1 cellular context compared by ENCODE assay signal in genomic region chr22:23716811-23717801, GRCh38.
TF ChIP-seq lines count a peak whose summit lies in the region.

No MANE protein-coding gene starts in this region.

TF ChIP-seq in HEK293, 187 proteins besides CTCF, POLR2A, EP300 and RAD21 (continued from another document and continues in another):
- TF ChIP-seq ZNF518A (tag by site-specific recombination; conservative IDR thresholded peaks at IDR 0.05; ENCODE audit: low read depth) (peak; percentile 33), BCL11A (tag by site-specific recombination; IDR thresholded peaks at IDR 0.05; ENCODE audit: low read depth) (no peak; the same call in 1 of the 2 replicates), ZNF112 (tag by site-specific recombination; IDR thresholded peaks at IDR 0.05) (no peak), ZBTB26 (tag by site-specific recombination; optimal IDR thresholded peaks at IDR 0.05) (peak; percentile 79), ZNF621 (tag by site-specific recombination; IDR thresholded peaks at IDR 0.05) (no peak), KLF1 (tag by site-specific recombination; IDR thresholded peaks at IDR 0.05) (peak; percentile 58), ZXDB (tag by site-specific recombination; IDR thresholded peaks at IDR 0.05) (peak; percentile 96), ZBTB20 (tag by site-specific recombination; IDR thresholded peaks at IDR 0.05) (peak; percentile 94), ZSCAN4 (tag by site-specific recombination; IDR thresholded peaks at IDR 0.05) (0 out of 2 replicates have a peak, but pooled peaks have one; percentile 25), ZNF510 (tag by site-specific recombination; IDR thresholded peaks at IDR 0.05; ENCODE audit: insufficient replicate concordance) (no peak), ZNF610 (tag by site-specific recombination; IDR thresholded peaks at IDR 0.05; ENCODE audit: borderline replicate concordance) (peak; percentile 74; the same call in 1 of the 2 replicates), TSHZ1 (tag by site-specific recombination; IDR thresholded peaks at IDR 0.05; ENCODE audit: borderline replicate concordance) (peak; percentile 10; the same call in 1 of the 2 replicates), REPIN1 (tag by site-specific recombination; IDR thresholded peaks at IDR 0.05; ENCODE audit: low read depth) (peak; percentile 19; the same call in 1 of the 2 replicates), YY2 (tag by site-specific recombination; IDR thresholded peaks at IDR 0.05) (peak; percentile 73), ZBTB1 (tag by site-specific recombination; IDR thresholded peaks at IDR 0.05) (no peak), YY1 (tag by site-specific recombination; IDR thresholded peaks at IDR 0.05) (peak; percentile 98), ZNF394 (tag by site-specific recombination; IDR thresholded peaks at IDR 0.05; ENCODE audit: borderline replicate concordance) (peak; percentile 75; the same call in 1 of the 2 replicates), ZBTB10 (tag by site-specific recombination; IDR thresholded peaks at IDR 0.05) (0 out of 2 replicates have a peak, but pooled peaks have one; percentile 57), ZNF133 (tag by site-specific recombination; IDR thresholded peaks at IDR 0.05) (no peak), ZNF843 (tag by site-specific recombination; IDR thresholded peaks at IDR 0.05) (peak; percentile 66; the same call in 1 of the 2 replicates), KLF8 (tag by site-specific recombination; IDR thresholded peaks at IDR 0.05) (peak; percentile 88), ZNF398 (tag by site-specific recombination; IDR thresholded peaks at IDR 0.05) (peak; percentile 86), ZNF132 (tag by site-specific recombination; IDR thresholded peaks at IDR 0.05; ENCODE audit: borderline replicate concordance) (no peak), ZBTB21 (tag by site-specific recombination; IDR thresholded peaks at IDR 0.05) (peak; percentile 92), ZNF561 (tag by site-specific recombination; IDR thresholded peaks at IDR 0.05; ENCODE audit: borderline replicate concordance) (no peak), ZSCAN5A (tag by site-specific recombination; IDR thresholded peaks at IDR 0.05) (0 out of 2 replicates have a peak, but pooled peaks have one; percentile 68), ZBTB11 (tag by site-specific recombination; conservative IDR thresholded peaks at IDR 0.05; ENCODE audit: low read depth) (peak; percentile 42; the same call in 1 of the 2 replicates), ZNF837 (tag by site-specific recombination; IDR thresholded peaks at IDR 0.05) (no peak), KLF16 (tag by site-specific recombination; IDR thresholded peaks at IDR 0.05) (peak; percentile 93), ZSCAN30 (tag by site-specific recombination; IDR thresholded peaks at IDR 0.05) (peak; percentile 46; the same call in 1 of the 2 replicates), ZNF629 (tag by site-specific recombination; IDR thresholded peaks at IDR 0.05) (peak; percentile 97), ZNF76 (tag by site-specific recombination; IDR thresholded peaks at IDR 0.05; ENCODE audit: borderline replicate concordance, low read depth) (peak; percentile 95), ZNF335 (tag by site-specific recombination; conservative IDR thresholded peaks at IDR 0.05) (peak; percentile 85), GLI2 (tag by site-specific recombination; IDR thresholded peaks at IDR 0.05; ENCODE audit: borderline replicate concordance, low read depth) (no peak), EGR2 (tag by site-specific recombination; IDR thresholded peaks at IDR 0.05; ENCODE audit: low read depth) (peak; percentile 70; the same call in 1 of the 2 replicates), SP2 (tag by site-specific recombination; IDR thresholded peaks at IDR 0.05) (peak; percentile 57), ZNF341 (tag by site-specific recombination; IDR thresholded peaks at IDR 0.05; ENCODE audit: low read depth) (peak; percentile 85), ZNF777 (tag by site-specific recombination; IDR thresholded peaks at IDR 0.05; ENCODE audit: borderline replicate concordance) (peak; percentile 97)
